In the genomic region with DNA sequence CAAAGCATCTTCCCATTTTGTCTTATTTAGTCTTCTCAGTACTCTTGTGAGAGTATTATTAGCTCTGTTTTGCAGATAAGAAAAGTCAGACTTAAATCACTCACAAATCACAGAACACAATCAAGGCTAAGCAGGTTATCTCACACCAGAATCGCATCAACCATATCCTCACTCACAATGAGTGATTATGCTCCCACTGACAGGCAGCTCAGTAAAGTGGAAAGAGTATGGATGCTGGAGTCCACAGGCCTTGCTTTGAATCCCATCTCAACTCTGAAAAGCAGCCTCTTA, we compare ENCODE assay signal across 27 cellular contexts.
"Had no signal": no experiment of that assay in that cellular context is flagged by ENCODE, and none has a peak within 500 bp of the region (broad histone marks: within the 10 kb centered on the region; RNA-seq: fewer than 3 reads in every experiment).

No MANE protein-coding gene starts in this region.

- DNase-seq: activated CD4-positive, alpha-beta T cell treated with anti-CD3 and anti-CD28 coated beads, Interleukin-2, amount 50 U/mL, for 1 hour; activated CD8-positive, alpha-beta T cell treated with anti-CD3 and anti-CD28 coated beads for 36 hours; activated gamma-delta T cell treated with Interleukin-2 at 50 U/mL for 16 hours; activated naive CD4-positive, alpha-beta T cell treated with anti-CD3 and anti-CD28 coated beads, Interleukin-2, amount 50 U/mL, for 16 hours; activated T-cell treated with anti-CD3 and anti-CD28 coated beads, Interleukin-2, amount 50 U/mL, for 4 hours; amniotic stem cell; colonic mucosa; effector memory CD8-positive, alpha-beta T cell; hypothalamus; immature natural killer cell; kidney; retina; sigmoid colon; small intestine; stimulated activated CD4-positive, alpha-beta T cell treated with anti-CD3 and anti-CD28 coated beads, Interleukin-4, amount 100 ng/mL, for 24 hours; T-helper 17 cell; T1000; tibial artery; upper lobe of right lung had no signal

- H3K4me3 ChIP-seq: breast epithelium, colonic mucosa, heart left ventricle, lung, prostate gland, sigmoid colon, tibial artery, upper lobe of right lung had no signal

- H3K9me3 ChIP-seq: colonic mucosa, neutrophil, prostate gland, sigmoid colon, upper lobe of right lung had no signal

- H3K4me1 ChIP-seq: breast epithelium, colonic mucosa, heart left ventricle, prostate gland, sigmoid colon, tibial artery, upper lobe of right lung had no signal

- H3K36me3 ChIP-seq: breast epithelium, colonic mucosa, upper lobe of right lung had no signal

- H3K27me3 ChIP-seq: breast epithelium, colonic mucosa, heart left ventricle, neutrophil, sigmoid colon, tibial artery, upper lobe of right lung had no signal

- ATAC-seq: activated CD8-positive, alpha-beta T cell treated with anti-CD3 and anti-CD28 coated beads for 36 hours; activated T-cell treated with anti-CD3 and anti-CD28 coated beads, Interleukin-2, amount 50 U/mL, for 4 hours; activated T-helper 17 cell treated with anti-CD3 and anti-CD28 coated beads, Interleukin-2, amount 50 U/mL, for 72 hours; effector memory CD8-positive, alpha-beta T cell; left lobe of liver; T-helper 17 cell; upper lobe of right lung; WTC11 had no signal

- H3K27ac ChIP-seq: breast epithelium, colonic mucosa, neutrophil, prostate gland, sigmoid colon, tibial artery, upper lobe of right lung had no signal
